In the genomic region with DNA sequence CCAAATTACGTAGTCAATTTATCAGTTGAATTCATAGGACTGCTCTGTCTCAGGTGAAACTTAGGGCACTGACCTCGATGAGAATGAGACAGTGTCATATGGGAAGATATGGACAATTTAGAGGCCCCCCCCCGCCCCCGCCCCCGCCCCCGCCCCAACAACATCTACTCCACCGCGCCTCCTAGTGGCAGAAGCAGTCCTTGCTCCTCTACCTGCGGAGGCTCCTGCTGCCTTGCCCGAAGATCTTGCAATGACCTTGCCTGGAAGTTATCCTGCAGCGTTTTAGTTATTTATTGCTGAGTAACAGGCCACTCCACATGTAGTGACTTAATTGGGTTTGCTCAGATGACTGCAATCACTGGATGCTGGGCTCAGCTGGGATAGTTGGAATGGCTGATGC, we compare ENCODE assay signal across 8 cellular contexts. TPM values are rescaled to one million over a fixed set of nuclear protein-coding genes. Genes with fewer than 3 reads are reported as not detected.
DNase-seq lines count a peak whose midpoint lies in the region; ATAC-seq, FAIRE-seq and TF ChIP-seq lines count a peak whose summit lies in the region.

No MANE protein-coding gene starts in this region.

- H4K20me1 ChIP-seq in HCT116 (ENCODE audit: insufficient read depth): no peaks in the 10 kb centered on the region
- H4K20me1 ChIP-seq in endothelial cell of umbilical vein (replicated peaks; ENCODE audit: control insufficient read depth, extremely low read depth, insufficient read depth, low read length): no peaks in the 10 kb centered on the region

- H3K4me2 ChIP-seq in HCT116 (ENCODE audit: low read length) (no peak overlapping the region), endothelial cell of umbilical vein (ENCODE audit: insufficient read depth, low read length) (no peak overlapping the region)

- POLR2A ChIA-PET in HCT116 (lab: Charles Lee): no interaction called here
- POLR2A ChIA-PET in endothelial cell of umbilical vein (lab: Charles Lee): interaction anchor here (0.7 to 3.0 kb wide), 3 partner anchors 12 to 18 kb away, joined by 3 to 9 read pairs (median 4); no protein-coding TSS in a partner anchor

- H3K36me3 ChIP-seq in HCT116 (ENCODE audit: control insufficient read depth in 1 of 2, insufficient read depth in 2 of 2, low read length in 2 of 2) (peaks cover 0 to 1% of the 10 kb centered on the region in 2 experiments; a peak in 3 of 4 replicates), endothelial cell of umbilical vein (ENCODE audit: control insufficient read depth in 2 of 2, extremely low read depth in 1 of 2, insufficient read depth in 2 of 2, low read length in 2 of 2) (peaks cover 2 to 20% of the 10 kb centered on the region in 2 experiments)

- H3K4me3 ChIP-seq in HCT116 (replicated peaks in 1 of 2; ENCODE audit: low read depth in 1 of 2, low read length in 2 of 2): no peak overlapping the region
- no peak overlapping the region for H3K4me3 ChIP-seq in endothelial cell of umbilical vein (replicated peaks in 1 of 3; ENCODE audit: insufficient read depth in 1 of 3, low read depth in 1 of 3, low read length in 3 of 3)

- H3K9me1 ChIP-seq in endothelial cell of umbilical vein (replicated peaks; ENCODE audit: control insufficient read depth, extremely low read depth, insufficient read depth, low read length): no peaks in the 10 kb centered on the region

- TF ChIP-seq CTCF in HCT116 (IDR thresholded peaks at IDR 0.05 in 2 of 3, conservative IDR thresholded peaks at IDR 0.05 in 1 of 3; ENCODE audit: borderline replicate concordance in 1 of 3, insufficient read depth in 1 of 3, low read depth in 2 of 3, low read length in 2 of 3): peak; percentile 13 to 70 (median 47); a peak in 5 of 6 replicates
- TF ChIP-seq CTCF in endothelial cell of umbilical vein (IDR thresholded peaks at IDR 0.05; ENCODE audit: extremely low read depth in 1 of 2, insufficient read depth in 1 of 2, low read depth in 1 of 2, low read length in 2 of 2): peak; percentile 41 to 62

- H2AFZ ChIP-seq in HCT116 (ENCODE audit: low read depth, low read length, poor library complexity, severe bottlenecking) (no peak overlapping the region), endothelial cell of umbilical vein (ENCODE audit: low read depth, low read length) (no peak overlapping the region)

- TF ChIP-seq POLR2A in HCT116 (IDR thresholded peaks at IDR 0.05; ENCODE audit: borderline replicate concordance, extremely low read depth, insufficient read depth, insufficient read length) (no peak), endothelial cell of umbilical vein (IDR thresholded peaks at IDR 0.05; ENCODE audit: low read depth, low read length) (no peak)

- no peaks in the 10 kb centered on the region for H3K9me3 ChIP-seq in HCT116 (ENCODE audit: control insufficient read depth in 1 of 2, insufficient read depth in 1 of 2, low read depth in 1 of 2, low read length in 2 of 2)
- H3K9me3 ChIP-seq in endothelial cell of umbilical vein (replicated peaks; ENCODE audit: control insufficient read depth, insufficient read depth, low read length): no peaks in the 10 kb centered on the region

- ATAC-seq in HCT116 (peak; percentile 75), sciatic nerve (peak; percentile 31), GM19324 (IDR thresholded peaks at IDR 0.05; ENCODE audit: low FRiP score, unreplicated experiment) (no peak), GM21381 (IDR thresholded peaks at IDR 0.05; ENCODE audit: unreplicated experiment) (no peak)

- no peak overlapping the region for H3K9ac ChIP-seq in HCT116 (ENCODE audit: low read length)
- H3K9ac ChIP-seq in endothelial cell of umbilical vein (replicated peaks; ENCODE audit: extremely low read depth, insufficient read depth, low read length): no peak overlapping the region

- no peaks in the 10 kb centered on the region for H3K9me2 ChIP-seq in HCT116 (ENCODE audit: insufficient read depth)

- no TSS peak for BruUV-seq in HCT116 (replicated peaks; lab: Mats Ljungman, UMichigan)
- BruUV-seq in endothelial cell of umbilical vein (replicated peaks; lab: Mats Ljungman, UMichigan): no TSS peak

- H3K27ac ChIP-seq in HCT116 (ENCODE audit: low read depth, low read length) (no peak overlapping the region), endothelial cell of umbilical vein (ENCODE audit: insufficient read depth, low read depth, low read length) (no peak overlapping the region)

- peaks cover 0 to 4% of the 10 kb centered on the region in 2 experiments; a peak in 1 of 4 replicates for H3K4me1 ChIP-seq in HCT116 (ENCODE audit: control insufficient read depth in 1 of 2, insufficient read depth in 2 of 2, low read length in 2 of 2)
- peaks cover 5% of the 10 kb centered on the region for H3K4me1 ChIP-seq in endothelial cell of umbilical vein (ENCODE audit: control insufficient read depth, extremely low read depth, insufficient read depth, low read length)

- FAIRE-seq in endothelial cell of umbilical vein (lab: Jason Lieb, UNC): no peak

- peak; percentile 69 for DNase-seq in AG08396 (ENCODE audit: low spot score)
- DNase-seq in HCT116 (ENCODE audit: low read depth, low spot score): no peak
- peak; percentile 22 to 34 for DNase-seq in activated CD4-positive, alpha-beta T cell treated with anti-CD3 and anti-CD28 coated beads, Interleukin-2, amount 50 U/mL, for 24 hours (ENCODE audit: low read depth in 1 of 2, low spot score in 1 of 2)
- DNase-seq in endothelial cell of umbilical vein (ENCODE audit: low read depth, low spot score): no peak
- DNase-seq in sciatic nerve (ENCODE audit: low spot score): no peak
- DNase-seq in posterior vena cava (ENCODE audit: low spot score): no peak

- peak; percentile 13; the same call in 1 of the 2 replicates for TF ChIP-seq RAD21 in HCT116 (IDR thresholded peaks at IDR 0.05; ENCODE audit: low read depth)

- CTCF ChIA-PET in HCT116 (lab: Charles Lee): interaction anchor here (0.7 to 1.3 kb wide), 4 partner anchors 13 to 1940 kb away, joined by 3 read pairs; no protein-coding TSS in a partner anchor
- CTCF ChIA-PET in endothelial cell of umbilical vein (lab: Charles Lee): interaction anchor here (0.9 to 9.1 kb wide), 11 partner anchors 9 to 132 kb away, joined by 3 to 107 read pairs (median 5); a partner anchor contains a TSS

- dilution Hi-C loops in endothelial cell of umbilical vein (cut with MboI; ENCODE audit: extremely low pct_ligation_motif_present, low sequenced_read_pairs): no loop called here

- intact Hi-C loops in HCT116 (cut with micrococcal nuclease): loop anchor here (2.0 kb wide), 1 partner anchor 132 kb away; no protein-coding TSS in a partner anchor
- intact Hi-C loops in endothelial cell of umbilical vein (cut with micrococcal nuclease): loop anchor here (1.0 kb wide), 1 partner anchor 30 kb away; no protein-coding TSS in a partner anchor
- intact Hi-C loops in sciatic nerve (cut with DNase I): no loop called here
- intact Hi-C loops in posterior vena cava (cut with DNase I): no loop called here

- H3K27me3 ChIP-seq in HCT116 (ENCODE audit: insufficient read depth, low read length): peaks cover 4% of the 10 kb centered on the region; the same call in 1 of the 2 replicates
- no peaks in the 10 kb centered on the region for H3K27me3 ChIP-seq in endothelial cell of umbilical vein (ENCODE audit: control insufficient read depth in 2 of 2, insufficient read depth in 2 of 2, low read length in 2 of 2)

- H3K79me2 ChIP-seq in HCT116 (ENCODE audit: insufficient read depth, low read length): no peaks in the 10 kb centered on the region
- H3K79me2 ChIP-seq in endothelial cell of umbilical vein (ENCODE audit: control insufficient read depth, insufficient read depth, low read length): no peaks in the 10 kb centered on the region

- RAD21 ChIA-PET in HCT116 (lab: Charles Lee; ENCODE audit: low non-redundant PET in 1 of 2, low total read pairs in 2 of 2, uncharacterized antibody in 2 of 2, unreplicated experiment in 2 of 2): no interaction called here

TF ChIP-seq in HCT116, 20 proteins besides CTCF, POLR2A, EP300 and RAD21:
- TF ChIP-seq, protein P1, sequence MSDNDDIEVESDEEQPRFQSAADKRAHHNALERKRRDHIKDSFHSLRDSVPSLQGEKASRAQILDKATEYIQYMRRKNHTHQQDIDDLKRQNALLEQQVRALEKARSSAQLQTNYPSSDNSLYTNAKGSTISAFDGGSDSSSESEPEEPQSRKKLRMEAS (IDR thresholded peaks at IDR 0.05): no peak
- TF ChIP-seq EZH2phosphoT487 (IDR thresholded peaks at IDR 0.05; ENCODE audit: borderline replicate concordance): no peak
- TF ChIP-seq EGR1 (IDR thresholded peaks at IDR 0.05; ENCODE audit: low read depth): peak; percentile 49; the same call in 1 of the 2 replicates
TF ChIP-seq in HCT116: peak in this region for 1.

TF ChIP-seq in endothelial cell of umbilical vein, 7 proteins besides CTCF, POLR2A, EP300 and RAD21:
- no peak for TF ChIP-seq EZH2 (IDR thresholded peaks at IDR 0.05; ENCODE audit: borderline replicate concordance, low read depth, low read length, severe bottlenecking)
- TF ChIP-seq JUN (IDR thresholded peaks at IDR 0.05; ENCODE audit: borderline replicate concordance, insufficient read depth, insufficient read length, low read depth): no peak

RNA-seq across cellular contexts. Expression of a gene that starts 15.1 kb away (rescaled TPM):
- total RNA-seq in HCT116 (2021; ENCODE audit: unreplicated experiment) (84.9 TPM), endothelial cell of umbilical vein (384 and 409 TPM in 2 replicates), sciatic nerve (121 TPM), posterior vena cava (100 to 1,000 TPM; 145 to 255 TPM)
- polyA plus RNA-seq in HCT116 (2012): 122 and 130 TPM in 2 replicates
- 816 and 1,196 TPM in 2 replicates for polyA plus RNA-seq in endothelial cell of umbilical vein
- 484 and 524 TPM in 2 replicates for polyA plus RNA-seq in endothelial cell of umbilical vein (2011; cell fraction: cytosol; rRNA removed)
- 284 and 302 TPM in 2 replicates for polyA plus RNA-seq in endothelial cell of umbilical vein (2011; cell fraction: nucleus; rRNA removed)
- polyA plus RNA-seq in endothelial cell of umbilical vein (2012): 320 and 386 TPM in 2 replicates
- 359 and 398 TPM in 2 replicates for polyA minus RNA-seq in endothelial cell of umbilical vein
- polyA minus RNA-seq in endothelial cell of umbilical vein (2011; cell fraction: cytosol; rRNA and poly(A)+ RNA removed): 120 TPM
- polyA minus RNA-seq in endothelial cell of umbilical vein (2011; cell fraction: nucleus; rRNA and poly(A)+ RNA removed): 95.0 and 155 TPM in 2 replicates

RNA-seq across cellular contexts. Expression of a gene that starts 51.5 kb away (rescaled TPM):
- total RNA-seq in HCT116 (2021; ENCODE audit: unreplicated experiment) (27.5 TPM), endothelial cell of umbilical vein (50.1 and 79.2 TPM in 2 replicates), sciatic nerve (78.5 TPM), posterior vena cava (10 to 100 TPM; 30.1 to 37.5 TPM)
- 23.0 and 24.7 TPM in 2 replicates for polyA plus RNA-seq in HCT116 (2012)
- polyA plus RNA-seq in endothelial cell of umbilical vein: 60.2 and 74.0 TPM in 2 replicates
- 29.2 and 37.9 TPM in 2 replicates for polyA plus RNA-seq in endothelial cell of umbilical vein (2011; cell fraction: cytosol; rRNA removed)
- polyA plus RNA-seq in endothelial cell of umbilical vein (2011; cell fraction: nucleus; rRNA removed): 149 and 190 TPM in 2 replicates
- 24.4 and 35.1 TPM in 2 replicates for polyA plus RNA-seq in endothelial cell of umbilical vein (2012)
- polyA minus RNA-seq in endothelial cell of umbilical vein: 66.2 and 70.5 TPM in 2 replicates
- 12.5 TPM for polyA minus RNA-seq in endothelial cell of umbilical vein (2011; cell fraction: cytosol; rRNA and poly(A)+ RNA removed)
- 69.0 and 96.3 TPM in 2 replicates for polyA minus RNA-seq in endothelial cell of umbilical vein (2011; cell fraction: nucleus; rRNA and poly(A)+ RNA removed)

Comparison
In these comparisons a context has a peak if more than half of its experiments do, and no peak if none do; other contexts are left out.
1. DNase-seq: peak in AG08396 (single experiment) and activated CD4-positive, alpha-beta T cell treated with anti-CD3 and anti-CD28 coated beads, Interleukin-2, amount 50 U/mL, for 24 hours (2 of 2); none in HCT116 (single experiment), endothelial cell of umbilical vein (single experiment), sciatic nerve (single experiment) and posterior vena cava (single experiment).
2. ATAC-seq: peak in HCT116 (single experiment) and sciatic nerve (single experiment); none in GM19324 (single experiment) and GM21381 (single experiment).
3. intact Hi-C loops: an anchor here in HCT116 (2.0 kb wide) and endothelial cell of umbilical vein (1.0 kb wide); none called in sciatic nerve and posterior vena cava.